13 cellular contexts compared by ENCODE assay signal in genomic region chr4:26839534-26839951, GRCh38. TPM values are rescaled to one million over a fixed set of nuclear protein-coding genes. Genes with fewer than 3 reads are reported as not detected.
DNase-seq lines count a peak whose midpoint lies in the region; ATAC-seq and TF ChIP-seq lines count a peak whose summit lies in the region.
"Had no signal": no experiment of that assay in that cellular context is flagged by ENCODE, and none has a peak within 500 bp of the region (broad histone marks: within the 10 kb centered on the region; RNA-seq: fewer than 3 reads in every experiment).

No MANE protein-coding gene starts in this region.

- ATAC-seq in CD4-positive, alpha-beta T cell (ENCODE audit: poor library complexity) = no peak
- ATAC-seq in SK-N-SH treated with all-trans-retinoic acid at 6 μM for 48 hours (peak; percentile 70), left ventricle myocardium superior (peak; percentile 66), left colon (no peak), GM18870 (IDR thresholded peaks at IDR 0.05; ENCODE audit: unreplicated experiment) (no peak), HG02852 (IDR thresholded peaks at IDR 0.05; ENCODE audit: unreplicated experiment) (no peak)

- intact Hi-C loops in CD4-positive, alpha-beta T cell (cut with DNase I, micrococcal nuclease) = no loop called here
- intact Hi-C loops in left ventricle myocardium superior (cut with micrococcal nuclease) (no loop called here), left colon (cut with DNase I, micrococcal nuclease) (no loop called here)

- H3K4me1 Mint-ChIP-seq in CD4-positive, alpha-beta T cell (ENCODE audit: low read depth) = peaks cover 11% of the 10 kb centered on the region

- POLR2A ChIA-PET in CD4-positive, alpha-beta T cell (lab: Charles Lee) = no interaction called here

- no peaks in the 10 kb centered on the region for H3K9me3 Mint-ChIP-seq in CD4-positive, alpha-beta T cell
- H3K9me3 Mint-ChIP-seq: activated T-helper 1 cell treated with anti-CD3 and anti-CD28 coated beads, Interleukin-12 subunit alpha, Interleukin-12 subunit beta, Interleukin-2, Interleukin-4 antibody, amounts not matched to agents 30 ng/mL and 10 ng/mL and 1 ng/mL, durations not matched to agents 14 hours and 24 hours and 36 hours had no signal

- no peak for TF ChIP-seq CTCF in CD4-positive, alpha-beta T cell (IDR thresholded peaks at IDR 0.05)

- no peaks in the 10 kb centered on the region for H3K27me3 Mint-ChIP-seq in CD4-positive, alpha-beta T cell

- CTCF ChIA-PET in CD4-positive, alpha-beta T cell (lab: Charles Lee) = no interaction called here

- H3K4me3 Mint-ChIP-seq in CD4-positive, alpha-beta T cell = no peak overlapping the region
- H3K4me3 Mint-ChIP-seq: activated T-helper 1 cell treated with anti-CD3 and anti-CD28 coated beads, Interleukin-12 subunit alpha, Interleukin-12 subunit beta, Interleukin-2, Interleukin-4 antibody, amounts not matched to agents 30 ng/mL and 10 ng/mL and 1 ng/mL, durations not matched to agents 14 hours and 24 hours and 36 hours had no signal

- H3K36me3 Mint-ChIP-seq in CD4-positive, alpha-beta T cell (ENCODE audit: low read depth) = no peaks in the 10 kb centered on the region

- DNase-seq in CD4-positive, alpha-beta T cell = no peak
- DNase-seq in HT1080 (ENCODE audit: low read depth) (peak; percentile 26), left ventricle myocardium superior (no peak), NCI-H2029 treated with DMSO at 0.1 percent for 48 hours (lab: John Stamatoyannopoulos, UW) (no peak), left colon (no peak)
- DNase-seq: activated CD4-positive, alpha-beta T cell treated with anti-CD3 and anti-CD28 coated beads for 1 hour; NCI-H510A; retina had no signal

- H3K27ac Mint-ChIP-seq in CD4-positive, alpha-beta T cell = peak overlapping the region; percentile 18
- H3K27ac Mint-ChIP-seq: activated T-helper 1 cell treated with anti-CD3 and anti-CD28 coated beads, Interleukin-12 subunit alpha, Interleukin-12 subunit beta, Interleukin-2, Interleukin-4 antibody, amounts not matched to agents 30 ng/mL and 10 ng/mL and 1 ng/mL, durations not matched to agents 14 hours and 24 hours and 36 hours had no signal

- H3K9me3 ChIP-seq in CD4-positive, alpha-beta T cell (ENCODE audit: control insufficient read depth, low read length) = peaks cover 6% of the 10 kb centered on the region

- no peaks in the 10 kb centered on the region for H3K27me3 ChIP-seq in CD4-positive, alpha-beta T cell (ENCODE audit: control insufficient read depth, insufficient read depth, low read length)

- H3K27ac ChIP-seq in CD4-positive, alpha-beta T cell (ENCODE audit: low read depth, low read length) = no peak overlapping the region
- H3K27ac ChIP-seq: KMS-11 had no signal

TF ChIP-seq in SK-N-SH treated with all-trans-retinoic acid at 6 μM for 48 hours, 23 proteins besides CTCF, POLR2A, EP300 and RAD21:
- TF ChIP-seq ZNF70 (CRISPR knock-in tag; IDR thresholded peaks at IDR 0.05) (no peak), SNAI2 (CRISPR knock-in tag; IDR thresholded peaks at IDR 0.05) (peak; percentile 72; the same call in 1 of the 2 replicates), TCF4 (CRISPR knock-in tag; IDR thresholded peaks at IDR 0.05; ENCODE audit: borderline replicate concordance) (peak; percentile 43; the same call in 1 of the 2 replicates), ISL1 (CRISPR knock-in tag; IDR thresholded peaks at IDR 0.05) (0 out of 2 replicates have a peak, but pooled peaks have one; percentile 25)

RNA-seq across cellular contexts. Expression of gene STIM2, which starts 21.1 kb away (rescaled TPM):
- total RNA-seq in CD4-positive, alpha-beta T cell = 10 to 100 TPM; 53.7 to 54.9 TPM
- total RNA-seq in HT1080 (2014; rRNA removed; shearing (Covaris generic)) = 13.1 and 16.1 TPM in 2 replicates
- polyA plus RNA-seq in HT1080 (2015; cell fraction: cytosol; rRNA removed) = 7.2 and 9.7 TPM in 2 replicates
- 23.8 and 28.3 TPM in 2 replicates for polyA plus RNA-seq in HT1080 (2015; cell fraction: nucleus; rRNA removed)
- 12.5 TPM for total RNA-seq in left ventricle myocardium superior
- total RNA-seq in left colon = 10 to 100 TPM; 27.2 to 28.4 TPM

Comparison
In these comparisons a context has a peak if more than half of its experiments do, and no peak if none do; other contexts are left out.
1. ATAC-seq: peak in SK-N-SH treated with all-trans-retinoic acid at 6 μM for 48 hours (single experiment) and left ventricle myocardium superior (single experiment); none in CD4-positive, alpha-beta T cell (single experiment), left colon (single experiment), GM18870 (single experiment) and HG02852 (single experiment).